8 cellular contexts compared by ENCODE assay signal in the genomic region with DNA sequence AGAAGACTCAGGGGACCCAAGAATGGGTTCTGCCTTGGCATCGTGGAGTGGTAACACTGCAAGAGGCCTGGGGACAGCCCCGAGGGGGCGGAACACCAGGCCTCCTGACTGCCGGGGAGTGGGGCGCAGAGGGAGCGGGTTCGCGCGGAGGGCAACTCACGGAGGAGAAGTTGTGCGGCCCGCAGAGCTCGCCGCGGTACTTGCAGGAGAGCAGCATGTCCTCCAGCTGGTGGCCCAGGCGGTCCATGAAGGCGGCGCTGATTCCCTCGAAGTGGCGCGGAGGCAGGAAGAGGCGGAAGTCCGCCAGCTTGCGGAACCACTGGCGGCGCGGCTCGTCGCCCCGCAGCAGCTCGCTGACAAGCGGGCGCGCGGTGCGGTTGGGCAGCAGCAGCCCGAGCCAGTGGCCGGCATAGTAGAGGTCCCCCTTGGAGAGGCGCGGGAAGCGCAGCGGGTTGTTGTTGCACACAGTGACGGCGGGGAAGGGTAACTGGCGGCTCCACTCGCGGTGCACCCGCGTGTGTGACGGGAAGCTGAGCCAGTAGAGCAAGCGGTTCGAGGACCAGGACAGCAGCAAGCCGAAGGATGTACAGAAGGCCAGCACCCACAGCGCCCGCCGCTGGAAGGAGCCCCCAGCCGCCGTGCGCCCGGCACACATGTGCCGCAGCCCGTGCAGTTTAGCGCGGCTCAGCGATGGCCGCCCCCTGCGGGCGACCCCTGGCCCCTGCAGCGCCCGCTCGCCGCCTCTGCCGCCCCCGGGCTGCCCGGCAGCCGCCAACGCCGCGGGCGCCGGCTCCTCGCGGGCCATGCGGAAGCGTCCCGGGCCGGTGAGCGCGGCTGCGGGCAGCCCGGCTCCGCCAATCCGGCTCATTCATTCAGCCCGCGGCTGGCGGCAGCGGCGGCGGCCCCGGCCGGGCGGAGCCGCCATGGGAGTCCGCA. TPM values are rescaled to one million over a fixed set of nuclear protein-coding genes. Genes with fewer than 3 reads are reported as not detected.
DNase-seq lines count a peak whose midpoint lies in the region; ATAC-seq, FAIRE-seq and TF ChIP-seq lines count a peak whose summit lies in the region.

No MANE protein-coding gene starts in this region.

- no peak overlapping the region for H3K9ac ChIP-seq in astrocyte (ENCODE audit: low read length)

- no peak for ATAC-seq in thoracic aorta (ENCODE audit: insufficient number of reproducible peaks, low FRiP score, low read depth)

- peak overlapping the region; percentile 60 for H2AFZ ChIP-seq in astrocyte (ENCODE audit: low read depth, low read length)

- H3K79me2 ChIP-seq in astrocyte (ENCODE audit: insufficient read depth, low read length) = no peaks in the 10 kb centered on the region

- H3K27ac ChIP-seq in astrocyte (ENCODE audit: low read depth, low read length) = no peak overlapping the region
- no peak overlapping the region for H3K27ac ChIP-seq in thoracic aorta

- peaks cover 76% of the 10 kb centered on the region for H3K27me3 Mint-ChIP-seq in activated naive CD4-positive, alpha-beta T cell treated with anti-CD3 and anti-CD28 coated beads, Interleukin-2, amount 10 ng/mL, durations not matched to agents 7 days and 5 days
- peaks cover 77% of the 10 kb centered on the region for H3K27me3 Mint-ChIP-seq in astrocyte (ENCODE audit: low read depth, unreplicated experiment)
- peaks cover 13 to 25% (median 19%) of the 10 kb centered on the region in 3 donors for H3K27me3 Mint-ChIP-seq in immature natural killer cell (ENCODE audit: low read depth in 3 of 3)

- no peak overlapping the region for H3K27ac Mint-ChIP-seq in activated naive CD4-positive, alpha-beta T cell treated with anti-CD3 and anti-CD28 coated beads, Interleukin-2, amount 10 ng/mL, durations not matched to agents 7 days and 5 days
- no peak overlapping the region for H3K27ac Mint-ChIP-seq in astrocyte (ENCODE audit: unreplicated experiment)
- H3K27ac Mint-ChIP-seq in immature natural killer cell = no peak overlapping the region

- H3K4me3 Mint-ChIP-seq in activated naive CD4-positive, alpha-beta T cell treated with anti-CD3 and anti-CD28 coated beads, Interleukin-2, amount 10 ng/mL, durations not matched to agents 7 days and 5 days = peak overlapping the region; percentile 37
- H3K4me3 Mint-ChIP-seq in astrocyte (ENCODE audit: unreplicated experiment) = peak overlapping the region; percentile 88
- H3K4me3 Mint-ChIP-seq in immature natural killer cell = peak overlapping the region in 3 of 5 donors; percentile 30 to 61 (median 60)

- DNase-seq in activated naive CD4-positive, alpha-beta T cell treated with anti-CD3 and anti-CD28 coated beads, Interleukin-2, amount 10 ng/mL, durations not matched to agents 7 days and 5 days = no peak
- no peak for DNase-seq in activated naive CD4-positive, alpha-beta T cell (lab: John Stamatoyannopoulos, UW)
- DNase-seq in astrocyte (ENCODE audit: low read depth) (peak; percentile 63), immature natural killer cell (no peak), thoracic aorta (ENCODE audit: low spot score) (no peak), NCI-H446 treated with DMSO at 0.1 percent for 48 hours (lab: John Stamatoyannopoulos, UW) (no peak), HK-2 (ENCODE audit: unreplicated experiment) (no peak)
- no peak for DNase-seq in stimulated activated naive CD4-positive, alpha-beta T cell treated with Interleukin-2 at 50 U/mL for 16 hours (lab: John Stamatoyannopoulos, UW)

- H3K4me1 ChIP-seq in astrocyte (ENCODE audit: insufficient read depth, low read length) (no peaks in the 10 kb centered on the region), thoracic aorta (ENCODE audit: control insufficient read depth in 1 of 2, low read depth in 2 of 2) (peaks cover 4 to 20% of the 10 kb centered on the region in 2 donors)

- H3K4me2 ChIP-seq in astrocyte (ENCODE audit: low read length) = peak overlapping the region; percentile 77

- FAIRE-seq in astrocyte (lab: Jason Lieb, UNC) = no peak

- peaks cover 56% of the 10 kb centered on the region for H3K27me3 ChIP-seq in astrocyte (ENCODE audit: insufficient read depth, low read length)
- H3K27me3 ChIP-seq in thoracic aorta (replicated peaks; ENCODE audit: insufficient read depth) = no peaks in the 10 kb centered on the region

- CTCF ChIA-PET in activated naive CD4-positive, alpha-beta T cell treated with anti-CD3 and anti-CD28 coated beads, Interleukin-2, amount 10 ng/mL, durations not matched to agents 7 days and 5 days (lab: Charles Lee) = interaction anchor here (1.2 to 1.5 kb wide), 2 partner anchors 9 to 383 kb away, joined by 3 read pairs; no protein-coding TSS in a partner anchor

- H3K4me3 ChIP-seq in astrocyte (ENCODE audit: insufficient read depth, low read depth, low read length) = no peak overlapping the region
- peak overlapping the region; percentile 66 for H3K4me3 ChIP-seq in thoracic aorta

- H3K36me3 Mint-ChIP-seq in activated naive CD4-positive, alpha-beta T cell treated with anti-CD3 and anti-CD28 coated beads, Interleukin-2, amount 10 ng/mL, durations not matched to agents 7 days and 5 days = no peaks in the 10 kb centered on the region
- H3K36me3 Mint-ChIP-seq in astrocyte (ENCODE audit: low read depth, unreplicated experiment) = no peaks in the 10 kb centered on the region
- H3K36me3 Mint-ChIP-seq in immature natural killer cell = no peaks in the 10 kb centered on the region

- H3K36me3 ChIP-seq in astrocyte (ENCODE audit: insufficient read depth, low read length) (no peaks in the 10 kb centered on the region), thoracic aorta (no peaks in the 10 kb centered on the region)

- peaks cover 4% of the 10 kb centered on the region for H3K4me1 Mint-ChIP-seq in activated naive CD4-positive, alpha-beta T cell treated with anti-CD3 and anti-CD28 coated beads, Interleukin-2, amount 10 ng/mL, durations not matched to agents 7 days and 5 days
- peaks cover 2% of the 10 kb centered on the region for H3K4me1 Mint-ChIP-seq in astrocyte (ENCODE audit: low read depth, unreplicated experiment)
- H3K4me1 Mint-ChIP-seq in immature natural killer cell = peaks cover 0 to 6% of the 10 kb centered on the region in 2 donors

- no peaks in the 10 kb centered on the region for H4K20me1 ChIP-seq in astrocyte (ENCODE audit: insufficient read depth, low read length)

- H3K9me3 ChIP-seq in astrocyte (ENCODE audit: insufficient read depth, low read depth, low read length) (no peaks in the 10 kb centered on the region), thoracic aorta (no peaks in the 10 kb centered on the region)

- no peak for TF ChIP-seq CTCF in astrocyte (IDR thresholded peaks at IDR 0.05; ENCODE audit: insufficient read depth, low read depth, low read length)
- TF ChIP-seq CTCF in thoracic aorta (IDR thresholded peaks at IDR 0.05) = no peak

- H3K9me3 Mint-ChIP-seq in activated naive CD4-positive, alpha-beta T cell treated with anti-CD3 and anti-CD28 coated beads, Interleukin-2, amount 10 ng/mL, durations not matched to agents 7 days and 5 days = no peaks in the 10 kb centered on the region
- H3K9me3 Mint-ChIP-seq in astrocyte (ENCODE audit: unreplicated experiment) = no peaks in the 10 kb centered on the region
- H3K9me3 Mint-ChIP-seq in immature natural killer cell = peaks cover 0 to 2% (median 0%) of the 10 kb centered on the region in 6 donors

RNA-seq across cellular contexts. Expression of a gene that starts 1.6 kb away (rescaled TPM):
- total RNA-seq in astrocyte (0.36 TPM in 1 of 2 replicates, not detected in the other), thoracic aorta (1 to 10 TPM in 1 of 2 donors, under 1 TPM in 1; 0.54 to 1.1 TPM)
- not detected for polyA plus RNA-seq in immature natural killer cell

Comparison
In these comparisons a context has a peak if more than half of its experiments do, and no peak if none do; other contexts are left out.
1. H3K4me3 Mint-ChIP-seq: peak in every context shown above with its lines; median percentile 88 in astrocyte; 60 in immature natural killer cell; 37 in activated naive CD4-positive, alpha-beta T cell treated with anti-CD3 and anti-CD28 coated beads, Interleukin-2, amount 10 ng/mL, durations not matched to agents 7 days and 5 days.